In the genomic region with DNA sequence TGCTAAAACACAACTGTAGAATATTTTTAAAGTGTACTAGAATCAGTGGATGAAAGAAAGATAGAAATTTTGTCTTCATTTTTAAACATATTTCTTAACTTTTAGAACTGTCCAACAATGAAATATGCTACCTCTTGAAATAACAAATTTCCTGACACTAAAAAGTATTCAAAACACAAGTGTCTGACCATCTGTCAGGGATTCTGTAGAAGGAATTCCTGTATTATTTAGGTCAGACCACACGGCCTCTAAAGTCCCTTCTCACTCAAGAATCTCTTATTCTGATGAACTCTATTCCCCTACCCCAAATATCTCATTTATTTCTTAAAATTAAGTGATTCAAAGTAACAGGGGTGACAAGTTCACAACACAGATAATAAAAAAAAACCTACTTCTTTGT, we compare ENCODE assay signal across 13 cellular contexts.
"Had no signal": no experiment of that assay in that cellular context is flagged by ENCODE, and none has a peak within 500 bp of the region (broad histone marks: within the 10 kb centered on the region; RNA-seq: fewer than 3 reads in every experiment).

No MANE protein-coding gene starts in this region.

- H3K36me3 ChIP-seq: neutrophil, upper lobe of right lung had no signal

- H3K27me3 ChIP-seq: neutrophil, testis, upper lobe of right lung had no signal

- DNase-seq: activated CD4-positive, alpha-beta memory T cell treated with anti-CD3 and anti-CD28 coated beads, Interleukin-2, amount 10 ng/mL, durations not matched to agents 7 days and 5 days; activated CD8-positive, alpha-beta memory T cell treated with anti-CD3 and anti-CD28 coated beads, Interleukin-2, amount 50 U/mL, for 48 hours; activated naive CD4-positive, alpha-beta T cell treated with Interleukin-2 at 50 U/mL for 16 hours; hypothalamus; right cardiac atrium; stimulated activated naive CD4-positive, alpha-beta T cell; SW 1271; T-helper 9 cell; testis; upper lobe of right lung had no signal

- H3K9me3 ChIP-seq: neutrophil, testis, upper lobe of right lung had no signal

- H3K4me3 Mint-ChIP-seq: activated CD4-positive, alpha-beta memory T cell treated with anti-CD3 and anti-CD28 coated beads, Interleukin-2, amount 10 ng/mL, durations not matched to agents 7 days and 5 days; central memory CD8-positive, alpha-beta T cell had no signal

- H3K27ac Mint-ChIP-seq: activated CD4-positive, alpha-beta memory T cell treated with anti-CD3 and anti-CD28 coated beads, Interleukin-2, amount 10 ng/mL, durations not matched to agents 7 days and 5 days had no signal

- H3K4me1 ChIP-seq: testis had no signal

- H3K4me3 ChIP-seq: smooth muscle cell, testis, upper lobe of right lung had no signal

- H3K27ac ChIP-seq: neutrophil, testis had no signal

- H3K9me3 Mint-ChIP-seq: activated CD4-positive, alpha-beta memory T cell treated with anti-CD3 and anti-CD28 coated beads, Interleukin-2, amount 10 ng/mL, durations not matched to agents 7 days and 5 days; central memory CD8-positive, alpha-beta T cell had no signal

- ATAC-seq: right cardiac atrium, upper lobe of right lung had no signal
